21 cellular contexts compared by ENCODE assay signal in the genomic region with DNA sequence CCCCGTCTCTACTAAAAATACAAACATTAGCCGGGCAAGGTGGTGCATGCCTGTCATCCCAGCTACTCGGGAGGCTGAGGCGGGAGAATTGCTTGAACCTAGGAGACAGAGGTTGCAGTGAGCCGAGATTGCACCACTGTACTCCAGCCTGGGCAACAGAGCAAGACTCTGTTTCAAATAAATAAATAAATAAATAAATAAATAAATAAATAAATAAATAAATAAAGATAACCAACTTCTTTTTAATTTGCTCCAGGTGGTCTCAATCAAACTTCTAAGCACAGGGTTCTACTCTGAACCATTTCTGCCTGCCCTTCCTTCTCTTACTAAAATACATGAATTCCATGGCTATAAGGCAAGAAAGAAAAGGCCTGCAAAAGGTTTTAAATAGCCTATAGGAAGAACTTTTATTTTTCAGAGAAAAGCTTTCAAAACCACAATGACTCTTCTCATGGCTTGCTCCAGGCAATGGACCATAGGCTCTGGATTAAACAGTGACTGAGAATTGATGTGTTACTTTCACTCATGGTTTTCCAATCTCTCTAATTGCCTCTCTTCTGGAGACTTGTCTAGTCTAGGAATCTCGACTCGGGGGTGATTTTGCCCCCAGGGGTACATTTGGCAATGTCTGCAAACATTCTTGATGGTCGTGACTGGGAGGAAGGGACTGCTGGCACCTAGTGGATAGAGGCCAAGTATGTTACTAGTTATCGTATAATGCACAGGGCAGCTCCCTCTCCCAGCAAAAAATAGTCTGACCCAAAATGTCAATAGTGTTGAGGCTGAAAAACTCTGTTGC. TPM values are rescaled to one million over a fixed set of nuclear protein-coding genes. Genes with fewer than 3 reads are reported as not detected.
DNase-seq lines count a peak whose midpoint lies in the region; ATAC-seq, FAIRE-seq and TF ChIP-seq lines count a peak whose summit lies in the region.
"Had no signal": no experiment of that assay in that cellular context is flagged by ENCODE, and none has a peak within 500 bp of the region (broad histone marks: within the 10 kb centered on the region; RNA-seq: fewer than 3 reads in every experiment).

No MANE protein-coding gene starts in this region.

- H3K4me1 Mint-ChIP-seq in astrocyte (ENCODE audit: low read depth, unreplicated experiment): no peaks in the 10 kb centered on the region
- H3K4me1 Mint-ChIP-seq: CD8-positive, alpha-beta memory T cell had no signal

- no peak for TF ChIP-seq RAD21 in A549 (conservative IDR thresholded peaks at IDR 0.05 in 1 of 2, IDR thresholded peaks at IDR 0.05 in 1 of 2)

- FAIRE-seq in A549 (lab: Jason Lieb, UNC) (no peak), astrocyte (lab: Jason Lieb, UNC) (peak; percentile 41)
- FAIRE-seq: GM12878, GM18507, HepG2, HTR-8/SVneo had no signal

- H4K20me1 ChIP-seq in astrocyte (ENCODE audit: insufficient read depth, low read length) (no peaks in the 10 kb centered on the region), osteoblast (ENCODE audit: insufficient read depth, low read length) (no peaks in the 10 kb centered on the region)
- H4K20me1 ChIP-seq: BLaER1 had no signal

- H3K9me3 Mint-ChIP-seq in astrocyte (ENCODE audit: unreplicated experiment): no peaks in the 10 kb centered on the region
- H3K9me3 Mint-ChIP-seq: CD8-positive, alpha-beta memory T cell; H9 had no signal

- TF ChIP-seq CTCF in A549 (IDR thresholded peaks at IDR 0.05) (no peak), HEK293 (tag by site-specific recombination; IDR thresholded peaks at IDR 0.05) (no peak), astrocyte (IDR thresholded peaks at IDR 0.05; ENCODE audit: insufficient read depth, low read depth, low read length) (no peak), osteoblast (IDR thresholded peaks at IDR 0.05; ENCODE audit: extremely low read depth, low read depth, low read length) (no peak)

- no peak overlapping the region for H2AFZ ChIP-seq in astrocyte (ENCODE audit: low read depth, low read length)
- H2AFZ ChIP-seq in osteoblast (ENCODE audit: low read length): no peak overlapping the region

- no peaks in the 10 kb centered on the region for H3K27me3 Mint-ChIP-seq in astrocyte (ENCODE audit: low read depth, unreplicated experiment)

- H3K27ac ChIP-seq in A549 (no peak overlapping the region), HEK293 (ENCODE audit: extremely low read depth, low read depth, low read length) (no peak overlapping the region), astrocyte (ENCODE audit: low read depth, low read length) (no peak overlapping the region), osteoblast (ENCODE audit: low read depth, low read length) (no peak overlapping the region)
- H3K27ac ChIP-seq: 22Rv1, BLaER1 had no signal

- H3K4me2 ChIP-seq in A549 (no peak overlapping the region), astrocyte (ENCODE audit: low read length) (no peak overlapping the region), osteoblast (ENCODE audit: insufficient read depth, low read length) (no peak overlapping the region)
- H3K4me2 ChIP-seq: BLaER1 had no signal

- H3K27me3 ChIP-seq in astrocyte (ENCODE audit: insufficient read depth, low read length): no peaks in the 10 kb centered on the region
- no peaks in the 10 kb centered on the region for H3K27me3 ChIP-seq in osteoblast (ENCODE audit: insufficient read depth, low read length)
- H3K27me3 ChIP-seq: BLaER1 had no signal

- H3K4me3 ChIP-seq in A549 (no peak overlapping the region), HEK293 (ENCODE audit: low read depth, low read length) (no peak overlapping the region), astrocyte (ENCODE audit: insufficient read depth, low read depth, low read length) (no peak overlapping the region), osteoblast (ENCODE audit: insufficient read depth, low read length) (no peak overlapping the region)
- H3K4me3 ChIP-seq: BLaER1, GM12878 had no signal

- H3K4me3 Mint-ChIP-seq in astrocyte (ENCODE audit: unreplicated experiment): no peak overlapping the region
- H3K4me3 Mint-ChIP-seq: CD8-positive, alpha-beta memory T cell; H9 had no signal

- no peaks in the 10 kb centered on the region for H3K4me1 ChIP-seq in A549
- H3K4me1 ChIP-seq in HEK293 (ENCODE audit: control insufficient read depth, insufficient read depth, low read length): no peaks in the 10 kb centered on the region
- H3K4me1 ChIP-seq in astrocyte (ENCODE audit: insufficient read depth, low read length): peaks cover 3% of the 10 kb centered on the region
- peaks cover 24% of the 10 kb centered on the region for H3K4me1 ChIP-seq in osteoblast (ENCODE audit: insufficient read depth, low read length)
- H3K4me1 ChIP-seq: BLaER1 had no signal

- no peak for TF ChIP-seq EP300 in A549 (IDR thresholded peaks at IDR 0.05)

- POLR2A ChIA-PET in A549 (lab: Yijun Ruan, JAX) (no interaction called here), HEK293 (lab: Yijun Ruan, JAX) (interaction anchor here (0.6 kb wide), 1 partner anchor 160 kb away, joined by 3 read pairs; no protein-coding TSS in a partner anchor)

- no peak overlapping the region for H3K27ac Mint-ChIP-seq in astrocyte (ENCODE audit: unreplicated experiment)
- H3K27ac Mint-ChIP-seq: CD8-positive, alpha-beta memory T cell; H9 had no signal

- no peaks in the 10 kb centered on the region for H3K36me3 ChIP-seq in HEK293 (ENCODE audit: control insufficient read depth in 2 of 2, insufficient read depth in 1 of 2, low read length in 2 of 2)
- H3K36me3 ChIP-seq in astrocyte (ENCODE audit: insufficient read depth, low read length): no peaks in the 10 kb centered on the region
- no peaks in the 10 kb centered on the region for H3K36me3 ChIP-seq in osteoblast (ENCODE audit: insufficient read depth, low read length)
- H3K36me3 ChIP-seq: BLaER1 had no signal

- H3K9me3 ChIP-seq in A549 (no peaks in the 10 kb centered on the region), HEK293 (ENCODE audit: control insufficient read depth, insufficient read depth, low read depth, low read length) (no peaks in the 10 kb centered on the region), astrocyte (ENCODE audit: insufficient read depth, low read depth, low read length) (no peaks in the 10 kb centered on the region), osteoblast (ENCODE audit: low read depth, low read length) (no peaks in the 10 kb centered on the region)
- H3K9me3 ChIP-seq: BLaER1, Caco-2 had no signal

- H3K79me2 ChIP-seq in astrocyte (ENCODE audit: insufficient read depth, low read length): no peaks in the 10 kb centered on the region
- H3K79me2 ChIP-seq in osteoblast (ENCODE audit: insufficient read depth, low read length): no peaks in the 10 kb centered on the region

- H3K9ac ChIP-seq in astrocyte (ENCODE audit: low read length): no peak overlapping the region
- H3K9ac ChIP-seq: BLaER1 had no signal

- no peak for ATAC-seq in A549
- ATAC-seq: GM12878, HepG2 had no signal

- CTCF ChIA-PET in A549 (lab: Yijun Ruan, JAX): interaction anchor here (0.9 kb wide), 1 partner anchor 19 kb away, joined by 3 read pairs; no protein-coding TSS in a partner anchor
- CTCF ChIA-PET in HEK293 (lab: Yijun Ruan, JAX): interaction anchor here (0.6 to 0.8 kb wide), 3 partner anchors 19 to 966 kb away, joined by 3 to 4 read pairs (median 3); no protein-coding TSS in a partner anchor

- WGBS in A549 (ENCODE audit: missing lambda C conversion rate): 50% methylated on average over 9 of the region's 9 CpGs

- no peaks in the 10 kb centered on the region for H3K36me3 Mint-ChIP-seq in astrocyte (ENCODE audit: low read depth, unreplicated experiment)
- H3K36me3 Mint-ChIP-seq: CD8-positive, alpha-beta memory T cell had no signal

- no peak for DNase-seq in A549 (ENCODE audit: low read depth in 1 of 2, low spot score in 1 of 2)
- DNase-seq in astrocyte (ENCODE audit: low read depth): no peak
- peak; percentile 26 for DNase-seq in osteoblast (ENCODE audit: insufficient read length, low spot score, missing footprints)
- no peak for DNase-seq in OCI-M2 (lab: John Stamatoyannopoulos, UW; ENCODE audit: unreplicated experiment)
- DNase-seq in ureter (ENCODE audit: low spot score): no peak
- no peak for DNase-seq in germinal center (ENCODE audit: low spot score)
- DNase-seq in LoVo (ENCODE audit: low spot score): no peak
- DNase-seq: AML-193; Caco-2; CD8-positive, alpha-beta memory T cell; DND-41; GOT3; H9 had no signal

- no peak for TF ChIP-seq POLR2A in A549 (IDR thresholded peaks at IDR 0.05; ENCODE audit: low read length)

TF ChIP-seq in A549, 52 proteins besides CTCF, POLR2A, EP300 and RAD21:
- TF ChIP-seq BHLHE40 (IDR thresholded peaks at IDR 0.05; ENCODE audit: low read depth, low read length) (no peak), ZC3H11A (IDR thresholded peaks at IDR 0.05) (peak; percentile 61), EHMT2 (IDR thresholded peaks at IDR 0.05; ENCODE audit: low read depth) (no peak)

TF ChIP-seq in HEK293, 187 proteins besides CTCF, POLR2A, EP300 and RAD21 (continues in another document):
- no peak for TF ChIP-seq ZNF404 (tag by site-specific recombination; IDR thresholded peaks at IDR 0.05)
- TF ChIP-seq ZNF140 (tag by site-specific recombination; IDR thresholded peaks at IDR 0.05): peak; percentile 50; the same call in 1 of the 2 replicates
- TF ChIP-seq ZNF169 (tag by site-specific recombination; IDR thresholded peaks at IDR 0.05): no peak
- no peak for TF ChIP-seq ZNF76 (tag by site-specific recombination; IDR thresholded peaks at IDR 0.05; ENCODE audit: borderline replicate concordance, low read depth)
- no peak for TF ChIP-seq ZBTB1 (tag by site-specific recombination; IDR thresholded peaks at IDR 0.05)
- TF ChIP-seq ZNF214 (tag by site-specific recombination; IDR thresholded peaks at IDR 0.05; ENCODE audit: borderline replicate concordance): no peak
- TF ChIP-seq ZNF18 (tag by site-specific recombination; IDR thresholded peaks at IDR 0.05): no peak
- TF ChIP-seq ZNF311 (tag by site-specific recombination; IDR thresholded peaks at IDR 0.05; ENCODE audit: borderline replicate concordance): no peak

RNA-seq across cellular contexts. Expression of gene IGF1, which starts 14.4 kb away (rescaled TPM):
- polyA plus RNA-seq in A549 (2011; rRNA removed): 0.16 TPM in 1 of 2 replicates, not detected in the other
- not detected in 2 replicates for polyA plus RNA-seq in A549 (2012; cell fraction: cytosol; rRNA removed)
- polyA plus RNA-seq in A549 (2012; cell fraction: nucleus; rRNA removed): not detected in 2 replicates
- 0.01 TPM in 1 of 3 replicates, not detected in the others for polyA plus RNA-seq in A549 (2017; fragmentation: RNase III; extraction: RNeasy Plus Mini Kit Qiagen cat#74134 plus additional on column Dnase treatment)
- polyA minus RNA-seq in A549 (2011; rRNA and poly(A)+ RNA removed): not detected in 2 replicates
- total RNA-seq in astrocyte: 1.9 and 2.3 TPM in 2 replicates
- total RNA-seq in osteoblast: 0.72 and 0.88 TPM in 2 replicates
- total RNA-seq in ureter: 9.2 TPM
- total RNA-seq: G401, H9, HepG2 had no signal
- polyA plus RNA-seq: CD8-positive, alpha-beta memory T cell; HepG2 had no signal

Comparison
In these comparisons a context has a peak if more than half of its experiments do, and no peak if none do; other contexts are left out.
1. Of the 5 proteins assayed by ChIP-seq in both HEK293 and A549: peak only in HEK293: REST; only in A549: none; in both: none; in neither: 4.